In genomic region chr15:88711806-88712205, GRCh38 we compare ENCODE assay signal across 14 cellular contexts.
A peak's percentile ranks its signal among the peaks of the same experiment; 100 is the strongest.
DNase-seq lines count a peak whose midpoint lies in the region; ATAC-seq and TF ChIP-seq lines count a peak whose summit lies in the region.
"Had no signal": no experiment of that assay in that cellular context is flagged by ENCODE, and none has a peak within 500 bp of the region (broad histone marks: within the 10 kb centered on the region; RNA-seq: fewer than 3 reads in every experiment).

No MANE protein-coding gene starts in this region.

- intact Hi-C loops in upper lobe of right lung (cut with DNase I), result no loop called here

- H3K27ac ChIP-seq in upper lobe of right lung, result no peak overlapping the region
- H3K27ac ChIP-seq: C4-2B had no signal

- peak; percentile 13 for ATAC-seq in upper lobe of right lung
- no peak for ATAC-seq in GM19467 (IDR thresholded peaks at IDR 0.05; ENCODE audit: unreplicated experiment)

- H3K9me3 ChIP-seq in adipocyte (ENCODE audit: control insufficient read depth, low read length), result no peaks in the 10 kb centered on the region
- H3K9me3 ChIP-seq in upper lobe of right lung, result no peaks in the 10 kb centered on the region

- DNase-seq in AG10803 (ENCODE audit: low read depth), result peak; percentile 9
- DNase-seq in adipocyte (ENCODE audit: low read depth), result peak; percentile 25
- DNase-seq in mesenteric fat pad (ENCODE audit: low spot score), result peak; percentile 59
- DNase-seq in upper lobe of right lung, result no peak
- no peak for DNase-seq in AG20443 (ENCODE audit: low spot score)
- DNase-seq: AML-193; CD4-positive, alpha-beta T cell; DMS153; DMS79; GDM1; H9; IMR-90 had no signal

- H3K4me1 ChIP-seq in adipocyte (ENCODE audit: control insufficient read depth, insufficient read depth, low read length) (peaks cover 25% of the 10 kb centered on the region), upper lobe of right lung (no peaks in the 10 kb centered on the region)

- H3K27me3 ChIP-seq in adipocyte (replicated peaks; ENCODE audit: control insufficient read depth, insufficient read depth, low read length), result peaks cover 22% of the 10 kb centered on the region
- H3K27me3 ChIP-seq in upper lobe of right lung, result peaks cover 12% of the 10 kb centered on the region

- no peak overlapping the region for H3K4me3 ChIP-seq in AG10803 (ENCODE audit: low read length)
- no peak overlapping the region for H3K4me3 ChIP-seq in adipocyte (ENCODE audit: low read length)
- H3K4me3 ChIP-seq in upper lobe of right lung, result no peak overlapping the region

- no peaks in the 10 kb centered on the region for H3K36me3 ChIP-seq in adipocyte (ENCODE audit: control insufficient read depth, insufficient read depth, low read length, severe bottlenecking)
- no peaks in the 10 kb centered on the region for H3K36me3 ChIP-seq in upper lobe of right lung

- H3K9ac ChIP-seq in adipocyte (ENCODE audit: low read length), result no peak overlapping the region

- TF ChIP-seq CTCF in AG10803 (conservative IDR thresholded peaks at IDR 0.05; ENCODE audit: low read length) (no peak), upper lobe of right lung (IDR thresholded peaks at IDR 0.05) (no peak)

Comparison
In these comparisons a context has a peak if more than half of its experiments do, and no peak if none do; other contexts are left out.
1. DNase-seq: peak in AG10803 (single experiment), adipocyte (single experiment) and mesenteric fat pad (single experiment); none in upper lobe of right lung (single experiment) and AG20443 (single experiment).